Comparison of ENCODE assay signal across 8 cellular contexts in genomic region chr15:56244237-56244810, GRCh38. TPM values are rescaled to one million over a fixed set of nuclear protein-coding genes. Genes with fewer than 3 reads are reported as not detected.
A peak's percentile ranks its signal among the peaks of the same experiment; 100 is the strongest.
DNase-seq lines count a peak whose midpoint lies in the region; ATAC-seq and TF ChIP-seq lines count a peak whose summit lies in the region.

No MANE protein-coding gene starts in this region.

- no peak for TF ChIP-seq CTCF in parathyroid adenoma (IDR thresholded peaks at IDR 0.05)

- no peaks in the 10 kb centered on the region for H3K27me3 ChIP-seq in parathyroid adenoma (ENCODE audit: control insufficient read depth, insufficient read depth, low read length)

- ATAC-seq in left ventricle myocardium superior (peak; percentile 65), HG02763 (IDR thresholded peaks at IDR 0.05; ENCODE audit: unreplicated experiment) (no peak), HG02642 (IDR thresholded peaks at IDR 0.05; ENCODE audit: poor library complexity, unreplicated experiment) (no peak)

- peak overlapping the region; percentile 83 for H3K4me2 ChIP-seq in parathyroid adenoma (ENCODE audit: low read length)

- H3K27ac ChIP-seq in angular gyrus (ENCODE audit: low read depth, low read length) (peak overlapping the region; percentile 82), parathyroid adenoma (peak overlapping the region; percentile 69)

- peak; percentile 74 for DNase-seq in EH (ENCODE audit: low read depth)
- peak; percentile 79 to 82 for DNase-seq in Kasumi-1 (lab: John Stamatoyannopoulos, UW)
- peak; percentile 80 for DNase-seq in SHP77 treated with DMSO at 0.1 percent for 48 hours (lab: John Stamatoyannopoulos, UW)
- DNase-seq in left ventricle myocardium superior = peak; percentile 36

- no peak overlapping the region for H3K9ac ChIP-seq in parathyroid adenoma

- peak overlapping the region; percentile 66 for H3K4me3 ChIP-seq in parathyroid adenoma (ENCODE audit: low read depth, low read length)

- intact Hi-C loops in left ventricle myocardium superior (cut with micrococcal nuclease) = no loop called here

- no peaks in the 10 kb centered on the region for H3K36me3 ChIP-seq in parathyroid adenoma (ENCODE audit: control insufficient read depth, insufficient read depth, low read length)

- no peaks in the 10 kb centered on the region for H3K4me1 ChIP-seq in parathyroid adenoma

- peaks cover 2% of the 10 kb centered on the region for H3K79me2 ChIP-seq in parathyroid adenoma

- no peaks in the 10 kb centered on the region for H3K9me3 ChIP-seq in parathyroid adenoma (ENCODE audit: control insufficient read depth, low read length)

- peak overlapping the region; percentile 68 for H2AFZ ChIP-seq in parathyroid adenoma

RNA-seq across cellular contexts. Expression of gene RFX7, which starts 0.6 kb away (rescaled TPM):
- total RNA-seq in left ventricle myocardium superior = 7.2 TPM
